ENCODE assay signal across 8 cellular contexts in the genomic region with DNA sequence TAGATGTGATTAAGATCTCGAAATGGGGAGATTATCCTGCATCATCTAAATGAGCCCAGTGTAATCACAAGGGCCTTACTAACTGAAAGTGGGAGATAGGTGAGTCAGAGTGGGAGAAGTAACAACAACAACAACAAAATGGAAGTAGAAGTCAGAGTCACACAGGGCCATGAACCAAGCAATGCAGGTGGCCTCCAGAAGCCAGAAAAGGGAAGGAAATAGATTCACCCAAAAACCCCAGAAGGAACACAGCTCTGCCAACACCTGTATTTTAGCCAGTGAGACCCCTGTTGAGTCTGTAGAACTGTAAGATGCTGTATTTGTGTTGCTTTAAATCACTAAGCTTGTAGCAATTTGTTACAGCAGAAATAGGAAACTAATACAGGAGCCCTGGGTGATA. TPM values are rescaled to one million over a fixed set of nuclear protein-coding genes. Genes with fewer than 3 reads are reported as not detected.
DNase-seq lines count a peak whose midpoint lies in the region; ATAC-seq and TF ChIP-seq lines count a peak whose summit lies in the region.

No MANE protein-coding gene starts in this region.

- H3K27ac ChIP-seq in CD8-positive, alpha-beta memory T cell (ENCODE audit: low read depth, low read length), result peak overlapping the region; percentile 100
- H3K27ac ChIP-seq in MM.1S (ENCODE audit: low read length) (peak overlapping the region; percentile 42; the same call in 1 of the 2 replicates), neural progenitor cell (no peak overlapping the region)

- no peaks in the 10 kb centered on the region for H3K9me2 ChIP-seq in MM.1S (replicated peaks; ENCODE audit: insufficient read depth, low read length)

- H3K27ac Mint-ChIP-seq in CD8-positive, alpha-beta memory T cell, result peak overlapping the region; percentile 97 to 100 (median 100)
- H3K27ac Mint-ChIP-seq in neural progenitor cell, result no peak overlapping the region

- CTCF ChIA-PET in CD8-positive, alpha-beta memory T cell (lab: Charles Lee), result interaction anchor here (1.2 to 6.9 kb wide), 3 partner anchors 15 to 123 kb away, joined by 4 to 55 read pairs (median 11); no protein-coding TSS in a partner anchor

- H3F3A ChIP-seq in MM.1S (ENCODE audit: insufficient read depth, low read length) (peaks cover 8% of the 10 kb centered on the region), neural progenitor cell (ENCODE audit: low read depth) (peaks cover 14% of the 10 kb centered on the region)

- H3K9ac ChIP-seq in MM.1S (ENCODE audit: low read length), result peak overlapping the region; percentile 3; the same call in 1 of the 2 replicates
- H3K9ac ChIP-seq in neural progenitor cell, result no peak overlapping the region

- no peak for DNase-seq in CD8-positive, alpha-beta memory T cell
- DNase-seq in MM.1S, result peak; percentile 31
- DNase-seq in germinal center (ENCODE audit: low spot score), result peak; percentile 69
- DNase-seq in DMS79 (lab: John Stamatoyannopoulos, UW), result no peak
- no peak for DNase-seq in NCI-H748 treated with DMSO at 0.1 percent for 48 hours (lab: John Stamatoyannopoulos, UW)
- DNase-seq in neural progenitor cell (ENCODE audit: low spot score), result no peak
- DNase-seq in RKO (ENCODE audit: low spot score), result no peak

- H3K27me3 ChIP-seq in CD8-positive, alpha-beta memory T cell (ENCODE audit: insufficient read depth, low read length, poor library complexity, severe bottlenecking), result no peaks in the 10 kb centered on the region
- no peaks in the 10 kb centered on the region for H3K27me3 ChIP-seq in MM.1S (replicated peaks; ENCODE audit: insufficient read depth, low read length)
- H3K27me3 ChIP-seq in neural progenitor cell, result peaks cover 25% of the 10 kb centered on the region

- peaks cover 31% of the 10 kb centered on the region for H3K36me3 ChIP-seq in CD8-positive, alpha-beta memory T cell (ENCODE audit: insufficient read depth, low read length)
- H3K36me3 ChIP-seq in MM.1S (replicated peaks; ENCODE audit: insufficient read depth, low read length) (peaks cover 10% of the 10 kb centered on the region), neural progenitor cell (no peaks in the 10 kb centered on the region)

- TF ChIP-seq CTCF in MM.1S (IDR thresholded peaks at IDR 0.05; ENCODE audit: low read length) (no peak), neural progenitor cell (IDR thresholded peaks at IDR 0.05) (no peak)

- H3K36me3 Mint-ChIP-seq in CD8-positive, alpha-beta memory T cell, result peaks cover 12 to 73% (median 16%) of the 10 kb centered on the region in 3 donors
- H3K36me3 Mint-ChIP-seq in neural progenitor cell, result peaks cover 4% of the 10 kb centered on the region

- peaks cover 0 to 7% (median 3%) of the 10 kb centered on the region in 5 donors for H3K9me3 Mint-ChIP-seq in CD8-positive, alpha-beta memory T cell
- no peaks in the 10 kb centered on the region for H3K9me3 Mint-ChIP-seq in neural progenitor cell

- H3K4me1 Mint-ChIP-seq in CD8-positive, alpha-beta memory T cell, result peaks cover 69 to 88% (median 71%) of the 10 kb centered on the region in 3 donors
- H3K4me1 Mint-ChIP-seq in neural progenitor cell, result peaks cover 39% of the 10 kb centered on the region

- H3K4me2 ChIP-seq in MM.1S (ENCODE audit: low read depth, low read length), result peak overlapping the region; percentile 85; the same call in 1 of the 2 replicates
- no peak overlapping the region for H3K4me2 ChIP-seq in neural progenitor cell

- H4K20me1 ChIP-seq in MM.1S (ENCODE audit: insufficient read depth, low read length) (no peaks in the 10 kb centered on the region), neural progenitor cell (ENCODE audit: low read depth) (no peaks in the 10 kb centered on the region)

- H3K27me3 Mint-ChIP-seq in CD8-positive, alpha-beta memory T cell, result peaks cover 0 to 17% of the 10 kb centered on the region in 2 donors
- H3K27me3 Mint-ChIP-seq in neural progenitor cell (ENCODE audit: insufficient read depth, low read depth), result peaks cover 9% of the 10 kb centered on the region

- H3K9me3 ChIP-seq in CD8-positive, alpha-beta memory T cell (ENCODE audit: low read length), result no peaks in the 10 kb centered on the region
- H3K9me3 ChIP-seq in MM.1S (replicated peaks; ENCODE audit: insufficient read depth, low read length) (no peaks in the 10 kb centered on the region), neural progenitor cell (ENCODE audit: low read depth) (no peaks in the 10 kb centered on the region)

- H3K79me2 ChIP-seq in MM.1S (ENCODE audit: low read length), result peaks cover 60% of the 10 kb centered on the region
- H3K79me2 ChIP-seq in neural progenitor cell (ENCODE audit: low read depth), result no peaks in the 10 kb centered on the region

- H2AFZ ChIP-seq in MM.1S (ENCODE audit: low read length), result no peak overlapping the region
- no peak overlapping the region for H2AFZ ChIP-seq in neural progenitor cell (replicated peaks)

- peak; percentile 24 for ATAC-seq in GM21390 (IDR thresholded peaks at IDR 0.05; ENCODE audit: unreplicated experiment)

- peak overlapping the region; percentile 57 to 99 (median 89) for H3K4me3 Mint-ChIP-seq in CD8-positive, alpha-beta memory T cell
- no peak overlapping the region for H3K4me3 Mint-ChIP-seq in neural progenitor cell

- POLR2A ChIA-PET in CD8-positive, alpha-beta memory T cell (lab: Charles Lee), result no interaction called here

- no peak overlapping the region for H3K4me3 ChIP-seq in CD8-positive, alpha-beta memory T cell (ENCODE audit: low read length)
- H3K4me3 ChIP-seq in MM.1S (ENCODE audit: low read length) (no peak overlapping the region), neural progenitor cell (no peak overlapping the region)

- H3K4me1 ChIP-seq in CD8-positive, alpha-beta memory T cell (ENCODE audit: insufficient read depth, low read length), result peaks cover 41% of the 10 kb centered on the region
- peaks cover 36% of the 10 kb centered on the region for H3K4me1 ChIP-seq in MM.1S (ENCODE audit: low read length)
- peaks cover 33% of the 10 kb centered on the region for H3K4me1 ChIP-seq in neural progenitor cell

RNA-seq across cellular contexts. Expression of gene TAGLN2, which starts 4.1 kb away (rescaled TPM):
- 100 to 1,000 TPM; 566 to 578 TPM for total RNA-seq in CD8-positive, alpha-beta memory T cell
- 811 TPM for polyA plus RNA-seq in CD8-positive, alpha-beta memory T cell
- total RNA-seq in neural progenitor cell (ENCODE audit: low replicate concordance), result 3.9 and 12.1 TPM in 2 replicates

RNA-seq across cellular contexts. Expression of gene CFAP45, which starts 21.3 kb away (rescaled TPM):
- 1 to 10 TPM in 1 of 2 experiments, under 1 TPM in 1; 0.75 to 1.2 TPM for total RNA-seq in CD8-positive, alpha-beta memory T cell
- polyA plus RNA-seq in CD8-positive, alpha-beta memory T cell, result 0.18 TPM
- not detected in 2 replicates for total RNA-seq in neural progenitor cell (ENCODE audit: low replicate concordance)

RNA-seq across cellular contexts. Expression of gene IGSF9, which starts 24.2 kb away (rescaled TPM):
- under 1 TPM; 0.04 to 0.11 TPM for total RNA-seq in CD8-positive, alpha-beta memory T cell
- not detected for polyA plus RNA-seq in CD8-positive, alpha-beta memory T cell
- 3.3 and 9.1 TPM in 2 replicates for total RNA-seq in neural progenitor cell (ENCODE audit: low replicate concordance)

RNA-seq across cellular contexts. Expression of gene SLAMF9, which starts 32.8 kb away (rescaled TPM):
- not detected for total RNA-seq in CD8-positive, alpha-beta memory T cell
- polyA plus RNA-seq in CD8-positive, alpha-beta memory T cell, result not detected
- total RNA-seq in neural progenitor cell (ENCODE audit: low replicate concordance), result not detected in 2 replicates

RNA-seq across cellular contexts. Expression of gene VSIG8, which starts 58.8 kb away (rescaled TPM):
- total RNA-seq in CD8-positive, alpha-beta memory T cell, result not detected
- polyA plus RNA-seq in CD8-positive, alpha-beta memory T cell, result not detected
- not detected in 2 replicates for total RNA-seq in neural progenitor cell (ENCODE audit: low replicate concordance)

Comparison
In these comparisons a context has a peak if more than half of its experiments do, and no peak if none do; other contexts are left out.
1. DNase-seq: peak in MM.1S (single experiment) and germinal center (single experiment); none in CD8-positive, alpha-beta memory T cell (0 of 5), DMS79 (single experiment), NCI-H748 treated with DMSO at 0.1 percent for 48 hours (single experiment), neural progenitor cell (single experiment) and RKO (single experiment).
2. RNA of gene TAGLN2, which starts 4.1 kb away (total RNA-seq): 566 to 578 TPM in CD8-positive, alpha-beta memory T cell; 3.9 to 12.1 TPM in neural progenitor cell; every median in the first group is over 10 times any median in the second.